ENCODE assay signal across 8 cellular contexts in genomic region chr17:2265166-2265565, GRCh38. TPM values are rescaled to one million over a fixed set of nuclear protein-coding genes. Genes with fewer than 3 reads are reported as not detected.
DNase-seq lines count a peak whose midpoint lies in the region; ATAC-seq, FAIRE-seq and TF ChIP-seq lines count a peak whose summit lies in the region.
"Not testable (repeated sequence)": the region's sequence is repeated elsewhere in the genome, so short reads cannot be mapped to it uniquely, and the experiment has no call there.

No MANE protein-coding gene starts in this region.

- H3F3A ChIP-seq in OCI-LY1 (ENCODE audit: insufficient read depth, low read length): 0 out of 2 replicates have a peak, but pooled peaks cover 11% of the 10 kb centered on the region

- CTCF ChIA-PET in CD8-positive, alpha-beta T cell (lab: Charles Lee): interaction anchor here (0.9 to 11.2 kb wide), 4 partner anchors 11 to 209 kb away, joined by 3 to 124 read pairs (median 60); partner anchors contain the start of gene HIC1
- CTCF ChIA-PET in activated CD4-positive, alpha-beta memory T cell treated with anti-CD3 and anti-CD28 coated beads for 36 hours (lab: Charles Lee): interaction anchor here (1.6 to 5.9 kb wide), 4 partner anchors 12 to 210 kb away, joined by 4 to 41 read pairs (median 31); partner anchors contain the start of gene HIC1

- ATAC-seq in CD8-positive, alpha-beta T cell; activated T-helper 17 cell treated with anti-CD3 and anti-CD28 coated beads, Interleukin-2, amount 50 U/mL, for 72 hours (replicated peaks); central memory CD8-positive, alpha-beta T cell (replicated peaks; ENCODE audit: extremely low read depth, poor library complexity, severe bottlenecking); lower lobe of right lung; upper lobe of right lung: not testable (repeated sequence)

- H3K4me2 ChIP-seq in OCI-LY1 (ENCODE audit: low read length): peak overlapping the region; percentile 70

- not testable (repeated sequence) for H3K9me3 ChIP-seq in CD8-positive, alpha-beta T cell (ENCODE audit: low read length); OCI-LY1 (ENCODE audit: low read length); lower lobe of right lung; small intestine (ENCODE audit: control insufficient read depth, low read depth); upper lobe of right lung

- WGBS in small intestine, 3 donors: 90 to 94% (median 93%) methylated on average over 10 of the region's 10 CpGs

- DNase-seq in CD8-positive, alpha-beta T cell; activated CD4-positive, alpha-beta memory T cell treated with anti-CD3 and anti-CD28 coated beads for 36 hours; central memory CD8-positive, alpha-beta T cell (ENCODE audit: low spot score in 2 of 2); lower lobe of right lung; small intestine; upper lobe of right lung: not testable (repeated sequence)

- intact Hi-C loops in CD8-positive, alpha-beta T cell (cut with DNase I, micrococcal nuclease): loop anchor here in 1 of 2 experiments (5.0 kb wide), 1 partner anchor 73 kb away; no protein-coding TSS in a partner anchor
- intact Hi-C loops in activated CD4-positive, alpha-beta memory T cell treated with anti-CD3 and anti-CD28 coated beads for 36 hours (cut with micrococcal nuclease): loop anchor here (10.0 kb wide), 1 partner anchor 550 kb away; the partner anchor contains the start of gene TLCD2
- intact Hi-C loops in lower lobe of right lung (cut with DNase I); upper lobe of right lung (cut with DNase I): not testable (repeated sequence)

- not testable (repeated sequence) for H3K9me3 Mint-ChIP-seq in CD8-positive, alpha-beta T cell; activated CD4-positive, alpha-beta memory T cell treated with anti-CD3 and anti-CD28 coated beads for 36 hours; activated T-helper 17 cell treated with anti-CD3 and anti-CD28 coated beads, Interleukin-2, amount 50 U/mL, for 72 hours; central memory CD8-positive, alpha-beta T cell

- not testable (repeated sequence) for FAIRE-seq in small intestine (lab: Jason Lieb, UNC)

- H3K4me3 Mint-ChIP-seq in CD8-positive, alpha-beta T cell: peak overlapping the region; percentile 58
- peak overlapping the region; percentile 79 for H3K4me3 Mint-ChIP-seq in activated CD4-positive, alpha-beta memory T cell treated with anti-CD3 and anti-CD28 coated beads for 36 hours
- peak overlapping the region; percentile 78 for H3K4me3 Mint-ChIP-seq in activated T-helper 17 cell treated with anti-CD3 and anti-CD28 coated beads, Interleukin-2, amount 50 U/mL, for 72 hours
- peak overlapping the region; percentile 75 for H3K4me3 Mint-ChIP-seq in central memory CD8-positive, alpha-beta T cell

- POLR2A ChIA-PET in CD8-positive, alpha-beta T cell (lab: Charles Lee): interaction anchor here (0.7 to 3.3 kb wide), 7 partner anchors 14 to 748 kb away, joined by 3 to 16 read pairs (median 4); partner anchors contain the start of genes HIC1, INPP5K, SMG6 and SRR
- POLR2A ChIA-PET in activated CD4-positive, alpha-beta memory T cell treated with anti-CD3 and anti-CD28 coated beads for 36 hours (lab: Charles Lee): interaction anchor here (0.6 to 4.7 kb wide), 6 partner anchors 12 to 211 kb away, joined by 4 to 61 read pairs (median 4); partner anchors contain the start of gene HIC1

- H3K4me1 ChIP-seq in CD8-positive, alpha-beta T cell (ENCODE audit: insufficient read depth, low read length): peaks cover 82% of the 10 kb centered on the region
- H3K4me1 ChIP-seq in OCI-LY1 (ENCODE audit: insufficient read depth, low read length, severe bottlenecking) (peaks cover 32% of the 10 kb centered on the region), lower lobe of right lung (peaks cover 49% of the 10 kb centered on the region), upper lobe of right lung (peaks cover 31% of the 10 kb centered on the region)
- not testable (repeated sequence) for H3K4me1 ChIP-seq in small intestine (ENCODE audit: control insufficient read depth in 2 of 2, insufficient read depth in 1 of 2, low read depth in 1 of 2, low read length in 1 of 2)

- not testable (repeated sequence) for H3K27me3 ChIP-seq in CD8-positive, alpha-beta T cell (ENCODE audit: insufficient read depth, low read length); OCI-LY1 (ENCODE audit: insufficient read depth, low read length); lower lobe of right lung (ENCODE audit: low read depth); small intestine (ENCODE audit: control insufficient read depth in 2 of 2, insufficient read depth in 2 of 2, low read length in 2 of 2); upper lobe of right lung

- not testable (repeated sequence) for TF ChIP-seq CTCF in CD8-positive, alpha-beta T cell (IDR thresholded peaks at IDR 0.05); OCI-LY1 (IDR thresholded peaks at IDR 0.05; ENCODE audit: low read length); lower lobe of right lung (IDR thresholded peaks at IDR 0.05); upper lobe of right lung (IDR thresholded peaks at IDR 0.05)

- not testable (repeated sequence) for H3K27me3 Mint-ChIP-seq in CD8-positive, alpha-beta T cell (ENCODE audit: low read depth); activated CD4-positive, alpha-beta memory T cell treated with anti-CD3 and anti-CD28 coated beads for 36 hours; activated T-helper 17 cell treated with anti-CD3 and anti-CD28 coated beads, Interleukin-2, amount 50 U/mL, for 72 hours; central memory CD8-positive, alpha-beta T cell

- H3K27ac Mint-ChIP-seq in CD8-positive, alpha-beta T cell: peak overlapping the region; percentile 96
- peak overlapping the region; percentile 99 for H3K27ac Mint-ChIP-seq in activated CD4-positive, alpha-beta memory T cell treated with anti-CD3 and anti-CD28 coated beads for 36 hours
- peak overlapping the region; percentile 96 for H3K27ac Mint-ChIP-seq in activated T-helper 17 cell treated with anti-CD3 and anti-CD28 coated beads, Interleukin-2, amount 50 U/mL, for 72 hours
- peak overlapping the region; percentile 90 for H3K27ac Mint-ChIP-seq in central memory CD8-positive, alpha-beta T cell (ENCODE audit: low read depth)

- not testable (repeated sequence) for H2AFZ ChIP-seq in OCI-LY1 (ENCODE audit: low read length)

- H3K4me3 ChIP-seq in CD8-positive, alpha-beta T cell (ENCODE audit: low read depth, low read length): peak overlapping the region; percentile 36
- H3K4me3 ChIP-seq in OCI-LY1 (ENCODE audit: low read depth, low read length, poor library complexity, severe bottlenecking): peak overlapping the region; percentile 48
- H3K4me3 ChIP-seq in lower lobe of right lung; small intestine (ENCODE audit: low read depth in 1 of 2, low read length in 2 of 2); upper lobe of right lung: not testable (repeated sequence)

- peak overlapping the region; percentile 88 for H3K27ac ChIP-seq in CD8-positive, alpha-beta T cell (ENCODE audit: low read depth, low read length)
- H3K27ac ChIP-seq in OCI-LY1 (ENCODE audit: low read depth, low read length, poor library complexity, severe bottlenecking) (peak overlapping the region; percentile 95), lower lobe of right lung (peak overlapping the region; percentile 53), small intestine (ENCODE audit: low read depth in 1 of 2, low read length in 1 of 2) (peak overlapping the region; percentile 72 to 73), upper lobe of right lung (peak overlapping the region; percentile 32)

- H3K36me3 ChIP-seq in CD8-positive, alpha-beta T cell (ENCODE audit: insufficient read depth, low read length); OCI-LY1 (ENCODE audit: insufficient read depth, low read length); lower lobe of right lung; small intestine (ENCODE audit: control insufficient read depth in 2 of 2, insufficient read depth in 2 of 2, low read length in 2 of 2): not testable (repeated sequence)
- peaks cover 11% of the 10 kb centered on the region for H3K36me3 ChIP-seq in upper lobe of right lung

- not testable (repeated sequence) for H3K9me2 ChIP-seq in OCI-LY1 (ENCODE audit: low read depth, low read length)

- peaks cover 82% of the 10 kb centered on the region for H3K4me1 Mint-ChIP-seq in CD8-positive, alpha-beta T cell (ENCODE audit: low read depth)
- peaks cover 83% of the 10 kb centered on the region for H3K4me1 Mint-ChIP-seq in activated CD4-positive, alpha-beta memory T cell treated with anti-CD3 and anti-CD28 coated beads for 36 hours (ENCODE audit: low read depth)
- peaks cover 56% of the 10 kb centered on the region for H3K4me1 Mint-ChIP-seq in activated T-helper 17 cell treated with anti-CD3 and anti-CD28 coated beads, Interleukin-2, amount 50 U/mL, for 72 hours
- H3K4me1 Mint-ChIP-seq in central memory CD8-positive, alpha-beta T cell: peaks cover 62% of the 10 kb centered on the region

- H3K36me3 Mint-ChIP-seq in CD8-positive, alpha-beta T cell: peaks cover 21% of the 10 kb centered on the region
- H3K36me3 Mint-ChIP-seq in activated CD4-positive, alpha-beta memory T cell treated with anti-CD3 and anti-CD28 coated beads for 36 hours: peaks cover 29% of the 10 kb centered on the region
- H3K36me3 Mint-ChIP-seq in activated T-helper 17 cell treated with anti-CD3 and anti-CD28 coated beads, Interleukin-2, amount 50 U/mL, for 72 hours (ENCODE audit: low read depth): peaks cover 73% of the 10 kb centered on the region
- peaks cover 25% of the 10 kb centered on the region for H3K36me3 Mint-ChIP-seq in central memory CD8-positive, alpha-beta T cell (ENCODE audit: insufficient read depth)

- peak overlapping the region; percentile 59 for H3K9ac ChIP-seq in OCI-LY1 (ENCODE audit: low read length)

- H3K79me2 ChIP-seq in OCI-LY1 (ENCODE audit: insufficient read depth, low read length): not testable (repeated sequence)

- H4K20me1 ChIP-seq in OCI-LY1 (ENCODE audit: insufficient read depth, low read length): not testable (repeated sequence)

RNA-seq across cellular contexts. Expression of gene SMG6, which starts 38.4 kb away (rescaled TPM):
- 10 to 100 TPM; 36.1 to 37.8 TPM for total RNA-seq in CD8-positive, alpha-beta T cell
- 10 to 100 TPM; 17.2 to 20.3 TPM for total RNA-seq in activated CD4-positive, alpha-beta memory T cell treated with anti-CD3 and anti-CD28 coated beads for 36 hours
- 10 to 100 TPM; 39.0 to 52.8 TPM for total RNA-seq in activated T-helper 17 cell treated with anti-CD3 and anti-CD28 coated beads, Interleukin-2, amount 50 U/mL, for 72 hours
- total RNA-seq in lower lobe of right lung (33.8 TPM), upper lobe of right lung (28.8 TPM)
- 10 to 100 TPM; 15.9 to 16.9 (median 15.9) TPM for polyA plus RNA-seq in small intestine

RNA-seq across cellular contexts. Expression of gene SRR, which starts 38.6 kb away (rescaled TPM):
- total RNA-seq in CD8-positive, alpha-beta T cell: 1 to 10 TPM; 1.8 to 2.9 TPM
- 10 to 100 TPM; 20.0 to 22.2 TPM for total RNA-seq in activated CD4-positive, alpha-beta memory T cell treated with anti-CD3 and anti-CD28 coated beads for 36 hours
- 10 to 100 TPM; 11.8 to 19.1 TPM for total RNA-seq in activated T-helper 17 cell treated with anti-CD3 and anti-CD28 coated beads, Interleukin-2, amount 50 U/mL, for 72 hours
- total RNA-seq in lower lobe of right lung (12.2 TPM), upper lobe of right lung (6.3 TPM)
- polyA plus RNA-seq in small intestine: 1 to 10 TPM; 2.2 to 8.3 (median 2.2) TPM

Comparison
In these comparisons a context has a peak if more than half of its experiments do, and no peak if none do; other contexts are left out.
1. H3K27ac ChIP-seq: peak in every context shown above with its lines; median percentile 95 in OCI-LY1; 88 in CD8-positive, alpha-beta T cell; 72 in small intestine; 53 in lower lobe of right lung; 32 in upper lobe of right lung.